ENCODE assay signal across 11 cellular contexts in genomic region chr17:17181666-17182600, GRCh38. TPM values are rescaled to one million over a fixed set of nuclear protein-coding genes. Genes with fewer than 3 reads are reported as not detected.
DNase-seq lines count a peak whose midpoint lies in the region; ATAC-seq and TF ChIP-seq lines count a peak whose summit lies in the region.
"Had no signal": no experiment of that assay in that cellular context is flagged by ENCODE, and none has a peak within 500 bp of the region (broad histone marks: within the 10 kb centered on the region; RNA-seq: fewer than 3 reads in every experiment).

No MANE protein-coding gene starts in this region.

- peaks cover 63 to 96% (median 85%) of the 10 kb centered on the region in 4 donors for H3K4me1 Mint-ChIP-seq in CD4-positive, alpha-beta memory T cell
- H3K4me1 Mint-ChIP-seq in naive thymus-derived CD8-positive, alpha-beta T cell = peaks cover 39 to 98% (median 87%) of the 10 kb centered on the region in 4 donors

- peak; percentile 63 to 78 (median 71) for DNase-seq in CD4-positive, alpha-beta memory T cell
- peak; percentile 51 for DNase-seq in activated T-cell treated with anti-CD3 and anti-CD28 coated beads, Interleukin-2, amount 50 U/mL, for 1 hour
- peak in 9 of 10 donors; percentile 32 to 88 (median 66) for DNase-seq in naive thymus-derived CD8-positive, alpha-beta T cell
- no peak for DNase-seq in medulla oblongata (ENCODE audit: extremely low spot score)
- no peak for DNase-seq in MV-4-11 (lab: John Stamatoyannopoulos, UW)
- DNase-seq in NCI-H146 (lab: John Stamatoyannopoulos, UW) = no peak
- DNase-seq: NCI-H1092, SK-N-SH had no signal

- peak overlapping the region; percentile 29 to 32 for H3K4me3 ChIP-seq in CD4-positive, alpha-beta memory T cell (ENCODE audit: low read length in 2 of 2)
- H3K4me3 ChIP-seq in HEK293 (ENCODE audit: low read depth, low read length) = no peak overlapping the region

- peaks cover 40 to 59% of the 10 kb centered on the region in 2 donors for H3K36me3 Mint-ChIP-seq in CD4-positive, alpha-beta memory T cell
- peaks cover 0 to 24% (median 19%) of the 10 kb centered on the region in 3 donors for H3K36me3 Mint-ChIP-seq in naive thymus-derived CD8-positive, alpha-beta T cell

- CTCF ChIA-PET in CD4-positive, alpha-beta memory T cell (lab: Charles Lee; ENCODE audit: partially characterized antibody) = interaction anchor here (0.7 to 2.7 kb wide), 7 partner anchors 10 to 92 kb away, joined by 3 to 9 read pairs (median 3); no protein-coding TSS in a partner anchor
- CTCF ChIA-PET in HEK293 (lab: Yijun Ruan, JAX) = interaction anchor here (0.5 to 0.9 kb wide), 3 partner anchors 18 to 264 kb away, joined by 3 to 4 read pairs (median 4); no protein-coding TSS in a partner anchor

- no peaks in the 10 kb centered on the region for H3K27me3 Mint-ChIP-seq in CD4-positive, alpha-beta memory T cell
- no peaks in the 10 kb centered on the region for H3K27me3 Mint-ChIP-seq in naive thymus-derived CD8-positive, alpha-beta T cell

- H3K27me3 ChIP-seq in CD4-positive, alpha-beta memory T cell (ENCODE audit: insufficient read depth, low read length) = no peaks in the 10 kb centered on the region

- H3K4me3 Mint-ChIP-seq in CD4-positive, alpha-beta memory T cell = peak overlapping the region; percentile 81 to 94 (median 85)
- H3K4me3 Mint-ChIP-seq in naive thymus-derived CD8-positive, alpha-beta T cell = peak overlapping the region; percentile 79 to 97 (median 90)

- H3K9me3 Mint-ChIP-seq in CD4-positive, alpha-beta memory T cell = peaks cover 0 to 4% (median 0%) of the 10 kb centered on the region in 8 donors
- no peaks in the 10 kb centered on the region for H3K9me3 Mint-ChIP-seq in naive thymus-derived CD8-positive, alpha-beta T cell

- POLR2A ChIA-PET in CD4-positive, alpha-beta memory T cell (lab: Charles Lee; ENCODE audit: partially characterized antibody) = interaction anchor here (0.9 to 11.4 kb wide), 15 partner anchors 8 to 165 kb away, joined by 3 to 131 read pairs (median 7); partner anchors contain the start of genes COPS3, FLCN and PLD6
- POLR2A ChIA-PET in HEK293 (lab: Yijun Ruan, JAX) = no interaction called here
- POLR2A ChIA-PET in naive thymus-derived CD8-positive, alpha-beta T cell (lab: Charles Lee) = interaction anchor here (0.5 to 7.2 kb wide), 13 partner anchors 8 to 1484 kb away, joined by 3 to 79 read pairs (median 5); partner anchors contain the start of genes COPS3, FLCN and PLD6

- H3K9me3 ChIP-seq in CD4-positive, alpha-beta memory T cell (ENCODE audit: control insufficient read depth in 1 of 2, low read length in 2 of 2) = no peaks in the 10 kb centered on the region
- no peaks in the 10 kb centered on the region for H3K9me3 ChIP-seq in HEK293 (ENCODE audit: control insufficient read depth, insufficient read depth, low read depth, low read length)
- H3K9me3 ChIP-seq: SK-N-SH had no signal

- intact Hi-C loops in CD4-positive, alpha-beta memory T cell (cut with micrococcal nuclease) = loop anchor here (1.0 to 5.0 kb wide), 4 partner anchors 24 to 100 kb away; partner anchors contain the start of genes COPS3 and PLD6

- H3K4me1 ChIP-seq in CD4-positive, alpha-beta memory T cell (ENCODE audit: insufficient read depth, low read length) = peaks cover 100% of the 10 kb centered on the region
- no peaks in the 10 kb centered on the region for H3K4me1 ChIP-seq in HEK293 (ENCODE audit: control insufficient read depth, insufficient read depth, low read length)

- H3K36me3 ChIP-seq in CD4-positive, alpha-beta memory T cell (ENCODE audit: insufficient read depth, low read length) = peaks cover 7% of the 10 kb centered on the region
- H3K36me3 ChIP-seq in HEK293 (ENCODE audit: control insufficient read depth in 2 of 2, insufficient read depth in 1 of 2, low read length in 2 of 2) = peaks cover 18 to 93% of the 10 kb centered on the region in 2 experiments

- peak overlapping the region; percentile 96 to 98 (median 97) for H3K27ac Mint-ChIP-seq in CD4-positive, alpha-beta memory T cell
- peak overlapping the region; percentile 95 to 100 (median 98) for H3K27ac Mint-ChIP-seq in naive thymus-derived CD8-positive, alpha-beta T cell

- no peak for TF ChIP-seq CTCF in HEK293 (tag by site-specific recombination; IDR thresholded peaks at IDR 0.05)

- ATAC-seq in naive thymus-derived CD8-positive, alpha-beta T cell = peak; percentile 79 to 90
- ATAC-seq in HG02798 (IDR thresholded peaks at IDR 0.05; ENCODE audit: poor library complexity, unreplicated experiment) = no peak

- H3K27ac ChIP-seq in CD4-positive, alpha-beta memory T cell (ENCODE audit: low read depth, low read length) = peak overlapping the region; percentile 71
- no peak overlapping the region for H3K27ac ChIP-seq in HEK293 (ENCODE audit: extremely low read depth, low read depth, low read length)
- H3K27ac ChIP-seq: C4-2B had no signal

TF ChIP-seq in HEK293, 187 proteins besides CTCF, POLR2A, EP300 and RAD21:
- TF ChIP-seq HOXD13 (CRISPR knock-in tag; IDR thresholded peaks at IDR 0.05; ENCODE audit: borderline replicate concordance) = no peak
- no peak for TF ChIP-seq ZNF571 (tag by site-specific recombination; IDR thresholded peaks at IDR 0.05)
- peak; percentile 45; the same call in 1 of the 2 replicates for TF ChIP-seq EGR2 (tag by site-specific recombination; IDR thresholded peaks at IDR 0.05; ENCODE audit: low read depth)
- TF ChIP-seq, protein P1, sequence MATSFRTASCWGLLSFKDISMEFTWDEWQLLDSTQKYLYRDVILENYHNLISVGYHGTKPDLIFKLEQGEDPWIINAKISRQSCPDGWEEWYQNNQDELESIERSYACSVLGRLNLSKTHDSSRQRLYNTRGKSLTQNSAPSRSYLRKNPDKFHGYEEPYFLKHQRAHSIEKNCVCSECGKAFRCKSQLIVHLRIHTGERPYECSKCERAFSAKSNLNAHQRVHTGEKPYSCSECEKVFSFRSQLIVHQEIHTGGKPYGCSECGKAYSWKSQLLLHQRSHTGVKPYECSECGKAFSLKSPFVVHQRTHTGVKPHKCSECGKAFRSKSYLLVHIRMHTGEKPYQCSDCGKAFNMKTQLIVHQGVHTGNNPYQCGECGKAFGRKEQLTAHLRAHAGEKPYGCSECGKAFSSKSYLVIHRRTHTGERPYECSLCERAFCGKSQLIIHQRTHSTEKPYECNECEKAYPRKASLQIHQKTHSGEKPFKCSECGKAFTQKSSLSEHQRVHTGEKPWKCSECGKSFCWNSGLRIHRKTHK (tag by site-specific recombination; IDR thresholded peaks at IDR 0.05) = no peak
- no peak for TF ChIP-seq ZNF239 (tag by site-specific recombination; IDR thresholded peaks at IDR 0.05)
- TF ChIP-seq ZNF292 (tag by site-specific recombination; IDR thresholded peaks at IDR 0.05; ENCODE audit: borderline replicate concordance, low read depth) = no peak
- TF ChIP-seq ZFHX2 (tag by site-specific recombination; conservative IDR thresholded peaks at IDR 0.05) = peak; percentile 80

RNA-seq across cellular contexts. Expression of gene PLD6, which starts 24.2 kb away (rescaled TPM):
- total RNA-seq in CD4-positive, alpha-beta memory T cell = 10 to 100 TPM; 12.8 to 13.9 TPM
- 10 to 100 TPM; 18.4 to 26.6 TPM for polyA plus RNA-seq in CD4-positive, alpha-beta memory T cell
- total RNA-seq in naive thymus-derived CD8-positive, alpha-beta T cell = 10 to 100 TPM; 12.2 to 13.1 TPM
- polyA plus RNA-seq in naive thymus-derived CD8-positive, alpha-beta T cell = 1 to 10 TPM; 6.6 to 9.8 (median 8.2) TPM

RNA-seq across cellular contexts. Expression of gene FLCN, which starts 55.0 kb away (rescaled TPM):
- total RNA-seq in CD4-positive, alpha-beta memory T cell = 10 to 100 TPM; 94.4 to 95.0 TPM
- polyA plus RNA-seq in CD4-positive, alpha-beta memory T cell = 1 to 10 TPM; 2.4 to 5.2 TPM
- 10 to 100 TPM; 63.9 to 70.6 TPM for total RNA-seq in naive thymus-derived CD8-positive, alpha-beta T cell
- 1 to 10 TPM; 3.1 to 4.9 (median 4.8) TPM for polyA plus RNA-seq in naive thymus-derived CD8-positive, alpha-beta T cell

Comparison
In these comparisons a context has a peak if more than half of its experiments do, and no peak if none do; other contexts are left out.
1. DNase-seq: peak in CD4-positive, alpha-beta memory T cell (5 of 5), activated T-cell treated with anti-CD3 and anti-CD28 coated beads, Interleukin-2, amount 50 U/mL, for 1 hour (single experiment) and naive thymus-derived CD8-positive, alpha-beta T cell (9 of 10); none in medulla oblongata (single experiment), MV-4-11 (single experiment) and NCI-H146 (single experiment).